8 cellular contexts compared by ENCODE assay signal in genomic region chr20:63955846-63956663, GRCh38. TPM values are rescaled to one million over a fixed set of nuclear protein-coding genes. Genes with fewer than 3 reads are reported as not detected.
DNase-seq lines count a peak whose midpoint lies in the region; ATAC-seq and TF ChIP-seq lines count a peak whose summit lies in the region.

TSS of gene UCKL1 (minus strand) at chr20:63956416. CDS start at chr20:63956372, 44 bp downstream.

- intact Hi-C loops in vagina (cut with DNase I), result no loop called here

- peak within 1 kb of the TSS; percentile 100 for H3K4me3 ChIP-seq in GM12864 (ENCODE audit: low read depth, low read length)
- H3K4me3 ChIP-seq in right atrium auricular region, result peak within 1 kb of the TSS; percentile 91 to 98
- H3K4me3 ChIP-seq in vagina, result peak within 1 kb of the TSS; percentile 93 to 99

- peak in 1 of 2 donors; percentile 42 for TF ChIP-seq POLR2A in vagina (IDR thresholded peaks at IDR 0.05)

- H3K36me3 Mint-ChIP-seq in T-helper 17 cell (ENCODE audit: low read depth), result no peaks in the 10 kb centered on the region

- H3K27ac Mint-ChIP-seq in T-helper 17 cell, result peak within 1 kb of the TSS; percentile 92

- H3K27me3 ChIP-seq in right atrium auricular region (no peaks in the 10 kb centered on the region), vagina (no peaks in the 10 kb centered on the region)

- H3K9me3 ChIP-seq in T-helper 17 cell (ENCODE audit: control insufficient read depth, low read length, poor library complexity, severe bottlenecking) (no peaks in the 10 kb centered on the region), right atrium auricular region (no peaks in the 10 kb centered on the region), vagina (no peaks in the 10 kb centered on the region)

- TF ChIP-seq CTCF in GM12864 (IDR thresholded peaks at IDR 0.05; ENCODE audit: low read depth, low read length, missing control alignments), result no peak
- TF ChIP-seq CTCF in right atrium auricular region (IDR thresholded peaks at IDR 0.05), result peak; percentile 3 to 6
- no peak for TF ChIP-seq CTCF in vagina (IDR thresholded peaks at IDR 0.05)

- DNase-seq in GM12864 (ENCODE audit: low read depth) (no peak), HEK293T (ENCODE audit: extremely low spot score) (peak; percentile 87), MV-4-11 (lab: John Stamatoyannopoulos, UW) (peak; percentile 77), T-helper 17 cell (peak; percentile 85 to 88 (median 85)), anterior cingulate cortex (lab: John Stamatoyannopoulos, UW) (peak in 55 of 58 donors; percentile 37 to 98 (median 84)), right atrium auricular region (ENCODE audit: low spot score) (peak; percentile 89), putamen (ENCODE audit: low spot score) (peak; percentile 87), vagina (ENCODE audit: extremely low spot score in 2 of 2) (no peak)

- H3K27me3 Mint-ChIP-seq in T-helper 17 cell, result no peaks in the 10 kb centered on the region

- H3K4me1 Mint-ChIP-seq in T-helper 17 cell, result peaks cover 23% of the 10 kb centered on the region

- peak within 1 kb of the TSS; percentile 85 for H3K4me3 Mint-ChIP-seq in T-helper 17 cell

- CTCF ChIA-PET in HEK293T (lab: Yijun Ruan, JAX), result interaction anchor here (1.3 kb wide), 1 partner anchor 17 kb away, joined by 3 read pairs; no protein-coding TSS in a partner anchor

- H3K36me3 ChIP-seq in right atrium auricular region (peaks cover 10% of the 10 kb centered on the region), vagina (peaks cover 0 to 9% of the 10 kb centered on the region in 2 donors)

- peak; percentile 88 for ATAC-seq in T-helper 17 cell

- H3K27ac ChIP-seq in right atrium auricular region (peak within 1 kb of the TSS; percentile 88 to 98), vagina (peak within 1 kb of the TSS; percentile 97)

- peaks cover 0 to 61% of the 10 kb centered on the region in 2 donors for H3K4me1 ChIP-seq in right atrium auricular region
- peaks cover 63% of the 10 kb centered on the region for H3K4me1 ChIP-seq in vagina

- POLR2A ChIA-PET in HEK293T (lab: Yijun Ruan, JAX), result interaction anchor here (0.6 to 3.3 kb wide), 11 partner anchors 12 to 181 kb away, joined by 3 to 27 read pairs (median 3); partner anchors contain the start of gene PRPF6

TF ChIP-seq in HEK293T, 16 proteins besides CTCF, POLR2A, EP300 and RAD21:
- TF ChIP-seq SUZ12 (IDR thresholded peaks at IDR 0.05), result no peak
- TF ChIP-seq ELF4 (IDR thresholded peaks at IDR 0.05), result peak; percentile 56
- no peak for TF ChIP-seq HDGF (IDR thresholded peaks at IDR 0.05; ENCODE audit: borderline replicate concordance)
TF ChIP-seq in HEK293T: peak in this region for 1.

RNA-seq across cellular contexts. Expression of gene UCKL1, which starts in this region (rescaled TPM):
- total RNA-seq in T-helper 17 cell, result 10 to 100 TPM; 41.6 to 42.5 TPM
- 10 to 100 TPM; 25.9 to 27.6 TPM for total RNA-seq in right atrium auricular region
- 50.1 TPM for total RNA-seq in vagina

Comparison
In these comparisons a context has a peak if more than half of its experiments do, and no peak if none do; other contexts are left out.
1. DNase-seq: peak in HEK293T (single experiment), MV-4-11 (single experiment), T-helper 17 cell (3 of 3), anterior cingulate cortex (55 of 58), right atrium auricular region (single experiment) and putamen (single experiment); none in GM12864 (single experiment) and vagina (0 of 2).
2. CTCF ChIP-seq: peak in right atrium auricular region (2 of 2); none in GM12864 (single experiment) and vagina (0 of 3).
3. Peak in every context shown above with its lines, with median percentiles within 50 percentile points of each other: H3K4me3 ChIP-seq.